In genomic region chr12:120887253-120888043, GRCh38 we compare ENCODE assay signal across 19 cellular contexts. TPM values are rescaled to one million over a fixed set of nuclear protein-coding genes. Genes with fewer than 3 reads are reported as not detected.
A peak's percentile ranks its signal among the peaks of the same experiment; 100 is the strongest.
DNase-seq lines count a peak whose midpoint lies in the region; ATAC-seq lines count a peak whose summit lies in the region.
"Had no signal": no experiment of that assay in that cellular context is flagged by ENCODE, and none has a peak within 500 bp of the region (broad histone marks: within the 10 kb centered on the region; RNA-seq: fewer than 3 reads in every experiment).

No MANE protein-coding gene starts in this region.

- H3K4me1 Mint-ChIP-seq in activated T-helper 17 cell treated with anti-CD3 and anti-CD28 coated beads, Interleukin-2, amount 50 U/mL, for 72 hours = peaks cover 40% of the 10 kb centered on the region

- DNase-seq in stimulated activated CD4-positive, alpha-beta T cell treated with anti-CD3 and anti-CD28 coated beads, Interleukin-15, amount 100 ng/mL, for 24 hours = peak; percentile 54
- no peak for DNase-seq in stimulated activated CD4-positive, alpha-beta T cell treated with anti-CD3 and anti-CD28 coated beads, Interleukin-12 subunit alpha, Interleukin-12 subunit beta, amount 100 ng/mL, for 4 hours
- DNase-seq in renal cortical epithelial cell (ENCODE audit: low read depth) (peak; percentile 64), NCI-H82 treated with DMSO at 0.1 percent for 48 hours (lab: John Stamatoyannopoulos, UW; ENCODE audit: unreplicated experiment) (no peak), NCI-H2196 treated with DMSO at 0.1 percent for 48 hours (lab: John Stamatoyannopoulos, UW; ENCODE audit: unreplicated experiment) (no peak), NCI-H146 treated with DMSO at 0.1 percent for 48 hours (lab: John Stamatoyannopoulos, UW; ENCODE audit: unreplicated experiment) (no peak)
- DNase-seq: ACHN; CD4-positive, alpha-beta memory T cell; DMS79; GM23248; NCI-H1092 treated with DMSO at 0.1 percent for 48 hours; right lobe of liver; stimulated activated naive CD4-positive, alpha-beta T cell treated with Interleukin-2 at 50 U/mL for 16 hours had no signal

- no peaks in the 10 kb centered on the region for H3K27me3 Mint-ChIP-seq in activated T-helper 17 cell treated with anti-CD3 and anti-CD28 coated beads, Interleukin-2, amount 50 U/mL, for 72 hours
- H3K27me3 Mint-ChIP-seq: CD4-positive, alpha-beta memory T cell; IgD-negative memory B cell had no signal

- no peak overlapping the region for H3K27ac Mint-ChIP-seq in activated T-helper 17 cell treated with anti-CD3 and anti-CD28 coated beads, Interleukin-2, amount 50 U/mL, for 72 hours

- H3K4me3 Mint-ChIP-seq in activated T-helper 17 cell treated with anti-CD3 and anti-CD28 coated beads, Interleukin-2, amount 50 U/mL, for 72 hours = no peak overlapping the region

- peaks cover 12% of the 10 kb centered on the region for H3K36me3 Mint-ChIP-seq in activated T-helper 17 cell treated with anti-CD3 and anti-CD28 coated beads, Interleukin-2, amount 50 U/mL, for 72 hours (ENCODE audit: low read depth)

- peak; percentile 82 for ATAC-seq in activated T-helper 17 cell treated with anti-CD3 and anti-CD28 coated beads, Interleukin-2, amount 50 U/mL, for 72 hours (replicated peaks)
- ATAC-seq in GM21526 (IDR thresholded peaks at IDR 0.05; ENCODE audit: low FRiP score, unreplicated experiment) = no peak
- ATAC-seq: left lobe of liver, right lobe of liver, SK-N-SH treated with all-trans-retinoic acid at 6 μM for 48 hours had no signal

- no peaks in the 10 kb centered on the region for H3K9me3 Mint-ChIP-seq in activated T-helper 17 cell treated with anti-CD3 and anti-CD28 coated beads, Interleukin-2, amount 50 U/mL, for 72 hours
- H3K9me3 Mint-ChIP-seq: activated T-helper 1 cell treated with anti-CD3 and anti-CD28 coated beads, Interleukin-12 subunit alpha, Interleukin-12 subunit beta, Interleukin-2, Interleukin-4 antibody, amounts not matched to agents 30 ng/mL and 10 ng/mL and 1 ng/mL, durations not matched to agents 14 hours and 24 hours and 36 hours; IgD-negative memory B cell had no signal

RNA-seq across cellular contexts. Expression of gene SPPL3, which starts 16.7 kb away (rescaled TPM):
- total RNA-seq in activated T-helper 17 cell treated with anti-CD3 and anti-CD28 coated beads, Interleukin-2, amount 50 U/mL, for 72 hours = 10 to 100 TPM; 33.7 to 34.5 TPM
- 6.6 and 13.5 TPM in 2 replicates for total RNA-seq in renal cortical epithelial cell

Comparison
In these comparisons a context has a peak if more than half of its experiments do, and no peak if none do; other contexts are left out.
1. DNase-seq: peak in stimulated activated CD4-positive, alpha-beta T cell treated with anti-CD3 and anti-CD28 coated beads, Interleukin-15, amount 100 ng/mL, for 24 hours (single experiment) and renal cortical epithelial cell (single experiment); none in stimulated activated CD4-positive, alpha-beta T cell treated with anti-CD3 and anti-CD28 coated beads, Interleukin-12 subunit alpha, Interleukin-12 subunit beta, amount 100 ng/mL, for 4 hours (single experiment), NCI-H82 treated with DMSO at 0.1 percent for 48 hours (single experiment), NCI-H2196 treated with DMSO at 0.1 percent for 48 hours (single experiment) and NCI-H146 treated with DMSO at 0.1 percent for 48 hours (single experiment).